8 cellular contexts compared by ENCODE assay signal in the genomic region with DNA sequence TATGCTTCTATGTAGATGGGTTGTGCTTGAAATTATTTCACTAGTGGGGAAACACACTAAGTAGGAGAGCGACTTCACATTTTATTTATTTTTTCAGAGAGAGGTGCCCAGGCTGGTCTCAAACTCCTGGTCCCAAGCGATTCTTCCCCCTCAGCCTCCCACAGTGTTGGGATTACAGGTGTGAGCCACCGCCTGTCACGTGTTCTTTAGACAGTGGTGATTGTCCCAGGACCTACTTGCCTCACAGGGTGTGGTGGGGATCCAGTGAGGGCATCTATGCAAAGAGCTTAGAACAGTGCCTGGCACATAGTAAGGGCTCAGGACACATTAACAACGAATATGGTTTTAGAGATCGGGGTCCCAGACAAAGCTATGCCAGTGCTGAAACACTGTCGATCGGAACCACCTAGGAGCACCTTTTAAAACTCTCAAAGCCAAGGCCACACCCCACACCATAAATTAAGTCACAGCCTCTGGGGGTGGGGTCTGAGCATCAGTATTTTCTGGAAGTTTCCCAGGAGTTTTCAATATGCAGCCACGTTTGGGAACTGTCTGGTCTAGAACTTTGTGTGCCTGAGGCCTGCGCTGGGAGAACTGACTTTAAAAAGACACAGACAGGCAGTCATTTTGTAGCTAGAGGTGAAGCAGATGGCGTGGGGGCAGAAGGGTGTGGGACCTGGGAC. TPM values are rescaled to one million over a fixed set of nuclear protein-coding genes. Genes with fewer than 3 reads are reported as not detected.
DNase-seq lines count a peak whose midpoint lies in the region; ATAC-seq, FAIRE-seq and TF ChIP-seq lines count a peak whose summit lies in the region.

No MANE protein-coding gene starts in this region.

- H3K36me3 Mint-ChIP-seq in effector memory CD8-positive, alpha-beta T cell (ENCODE audit: insufficient read depth) = no peaks in the 10 kb centered on the region

- TF ChIP-seq EP300 in ovary (IDR thresholded peaks at IDR 0.05) = no peak

- H3K9me3 ChIP-seq in NT2/D1 (ENCODE audit: insufficient read depth, low read length) (no peaks in the 10 kb centered on the region), ovary (no peaks in the 10 kb centered on the region)

- H3K27ac ChIP-seq in C4-2B (peak overlapping the region; percentile 72), ovary (peak overlapping the region; percentile 78 to 88)

- no peaks in the 10 kb centered on the region for H3K27me3 Mint-ChIP-seq in effector memory CD8-positive, alpha-beta T cell

- peak overlapping the region; percentile 55 to 62 for H3K27ac Mint-ChIP-seq in effector memory CD8-positive, alpha-beta T cell

- intact Hi-C loops in ovary (cut with DNase I) = loop anchor here in 1 of 4 donors (10.0 kb wide), 1 partner anchor 135 kb away; no protein-coding TSS in a partner anchor

- H3K4me3 ChIP-seq in NT2/D1 (ENCODE audit: insufficient read length, low read depth) (no peak overlapping the region), ovary (no peak overlapping the region)

- no peak overlapping the region for H3K4me3 Mint-ChIP-seq in effector memory CD8-positive, alpha-beta T cell

- no peak for TF ChIP-seq POLR2A in ovary (IDR thresholded peaks at IDR 0.05)

- peak overlapping the region; percentile 52 for H3K9ac ChIP-seq in NT2/D1 (ENCODE audit: insufficient read length, low read depth)

- DNase-seq in NT2/D1 (ENCODE audit: low read depth, low spot score) (no peak), ovary (peak in 2 of 5 donors; percentile 30 to 34), D341Med (ENCODE audit: low spot score) (no peak), RPMI8226 (no peak), HTR-8/SVneo (ENCODE audit: insufficient read length, low spot score) (no peak)
- no peak for DNase-seq in effector memory CD8-positive, alpha-beta T cell

- TF ChIP-seq CTCF in C4-2B (conservative IDR thresholded peaks at IDR 0.05) = no peak
- TF ChIP-seq CTCF in ovary (IDR thresholded peaks at IDR 0.05) = no peak

- H3K4me1 Mint-ChIP-seq in effector memory CD8-positive, alpha-beta T cell (ENCODE audit: low read depth in 2 of 2) = peaks cover 0 to 5% of the 10 kb centered on the region in 2 donors

- no peak for ATAC-seq in effector memory CD8-positive, alpha-beta T cell (replicated peaks)
- no peak for ATAC-seq in GM19452 (IDR thresholded peaks at IDR 0.05; ENCODE audit: unreplicated experiment)

- FAIRE-seq in HTR-8/SVneo (lab: Jason Lieb, UNC) = no peak

- H3K4me1 ChIP-seq in NT2/D1 (ENCODE audit: insufficient read depth, insufficient read length) (no peaks in the 10 kb centered on the region), ovary (ENCODE audit: insufficient read depth) (peaks cover 4% of the 10 kb centered on the region)

- no peaks in the 10 kb centered on the region for H3K9me3 Mint-ChIP-seq in effector memory CD8-positive, alpha-beta T cell

- 74 to 80% (median 77%) methylated on average over 11 of the region's 11 CpGs for WGBS in ovary, 3 donors

- H3K27me3 ChIP-seq in NT2/D1 (ENCODE audit: insufficient read depth, insufficient read length) (no peaks in the 10 kb centered on the region), ovary (no peaks in the 10 kb centered on the region)

- H3K36me3 ChIP-seq in NT2/D1 (ENCODE audit: insufficient read depth, insufficient read length, low read length) = no peaks in the 10 kb centered on the region
- H3K36me3 ChIP-seq in ovary = no peaks in the 10 kb centered on the region

RNA-seq across cellular contexts. Expression of gene BCAS4, which starts 4.8 kb away (rescaled TPM):
- total RNA-seq in ovary = 1 to 10 TPM; 2.0 to 9.1 (median 3.3) TPM
- 1 to 10 TPM; 2.6 to 2.7 TPM for polyA plus RNA-seq in ovary

RNA-seq across cellular contexts. Expression of gene PARD6B, which starts 58.7 kb away (rescaled TPM):
- 10 to 100 TPM in 2 of 7 donors, 1 to 10 TPM in 5; 4.5 to 14.4 (median 8.5) TPM for total RNA-seq in ovary
- 1 to 10 TPM in 1 of 2 donors, under 1 TPM in 1; 0.91 to 1.0 TPM for polyA plus RNA-seq in ovary
